ENCODE assay signal across 18 cellular contexts in genomic region chr1:167114725-167115124, GRCh38. TPM values are rescaled to one million over a fixed set of nuclear protein-coding genes. Genes with fewer than 3 reads are reported as not detected.
"Had no signal": no experiment of that assay in that cellular context is flagged by ENCODE, and none has a peak within 500 bp of the region (broad histone marks: within the 10 kb centered on the region; RNA-seq: fewer than 3 reads in every experiment).

No MANE protein-coding gene starts in this region.

- H3K36me3 ChIP-seq: adrenal gland, lower lobe of right lung, sigmoid colon, thyroid gland had no signal

- H3K27me3 ChIP-seq: thyroid gland had no signal

- DNase-seq: activated CD4-positive, alpha-beta T cell treated with anti-CD3 and anti-CD28 coated beads, Interleukin-2, amount 10 ng/mL, durations not matched to agents 7 days and 5 days; activated effector memory CD4-positive, alpha-beta T cell treated with anti-CD3 and anti-CD28 coated beads, Interleukin-2, amount 50 U/mL, for 16 hours; activated T-cell treated with anti-CD3 and anti-CD28 coated beads, Interleukin-2, amount 50 U/mL, for 72 hours; adrenal gland; cerebellar nuclear complex; effector CD4-positive, alpha-beta T cell; lower lobe of right lung; sigmoid colon; stimulated activated naive CD4-positive, alpha-beta T cell treated with Interleukin-2 at 50 U/mL for 16 hours; thyroid gland had no signal

- H3K9ac ChIP-seq: parathyroid adenoma had no signal

- FAIRE-seq: bronchial epithelial cell, frontal cortex, keratinocyte, TTC549 had no signal

- H2AFZ ChIP-seq: parathyroid adenoma had no signal

- H3K4me3 ChIP-seq: adrenal gland, lower lobe of right lung, sigmoid colon, thyroid gland had no signal

- H3K27ac ChIP-seq: adrenal gland, lower lobe of right lung, parathyroid adenoma, sigmoid colon, thyroid gland had no signal

- H3K4me1 ChIP-seq: adrenal gland, lower lobe of right lung, parathyroid adenoma, sigmoid colon, thyroid gland had no signal

- ATAC-seq: activated naive CD4-positive, alpha-beta T cell treated with anti-CD3 and anti-CD28 coated beads, Interleukin-2, amount 50 U/mL, for 72 hours; activated T-cell treated with anti-CD3 and anti-CD28 coated beads, Interleukin-2, amount 50 U/mL, for 72 hours had no signal

- H3K9me3 ChIP-seq: adrenal gland, lower lobe of right lung, thyroid gland had no signal

- H3K79me2 ChIP-seq: parathyroid adenoma had no signal

RNA-seq across cellular contexts. Expression of gene STYXL2, which starts 20.9 kb away (rescaled TPM):
- total RNA-seq: activated CD4-positive, alpha-beta T cell treated with anti-CD3 and anti-CD28 coated beads, Interleukin-2, amount 10 ng/mL, durations not matched to agents 7 days and 5 days; activated naive CD4-positive, alpha-beta T cell treated with anti-CD3 and anti-CD28 coated beads, Interleukin-2, amount 50 U/mL, for 72 hours; bronchial epithelial cell; T-helper 2 cell treated with Interferon-gamma antibody and Interleukin-4, amounts not matched to agents 100 ng/mL and 5 ng/mL, for 36 hours; thyroid gland had no signal

RNA-seq across cellular contexts. Expression of gene GPA33, which starts 24.5 kb away (rescaled TPM):
- total RNA-seq: bronchial epithelial cell, frontal cortex, thyroid gland, urinary bladder had no signal
